ENCODE assay signal across 1 cellular context in the genomic region with DNA sequence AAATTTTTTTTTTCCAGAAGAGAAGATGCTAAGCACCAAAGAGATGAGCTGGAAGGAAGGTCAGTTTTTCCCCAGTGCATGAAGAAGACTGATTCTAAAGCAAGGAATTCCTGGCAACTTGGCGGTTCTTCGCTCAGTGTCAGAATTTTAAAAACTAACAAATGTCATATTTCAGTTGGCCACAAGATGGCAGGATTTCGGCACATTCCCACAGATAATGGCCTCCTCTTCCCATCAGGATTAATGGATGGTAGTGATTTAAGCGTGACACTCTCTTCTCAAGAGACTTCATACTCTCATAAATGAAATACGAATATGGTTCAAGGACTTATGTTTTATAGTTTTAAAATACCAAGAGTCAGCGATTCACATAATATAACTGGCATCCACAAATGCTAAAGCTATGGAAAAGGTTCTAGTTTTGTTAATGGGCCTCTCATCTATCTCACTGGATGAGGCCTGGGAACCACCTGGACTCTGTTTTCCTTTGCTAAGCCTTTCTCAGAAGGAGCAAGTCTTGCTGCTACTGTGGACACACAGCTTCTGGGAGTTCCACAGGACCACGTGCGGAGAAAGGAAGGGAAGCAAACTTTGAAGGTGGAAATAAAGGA.
TF ChIP-seq lines count a peak whose summit lies in the region.

No MANE protein-coding gene starts in this region.

TF ChIP-seq in HepG2, 621 proteins besides CTCF, POLR2A, EP300 and RAD21 (continued from another document):
- TF ChIP-seq, protein P1, sequence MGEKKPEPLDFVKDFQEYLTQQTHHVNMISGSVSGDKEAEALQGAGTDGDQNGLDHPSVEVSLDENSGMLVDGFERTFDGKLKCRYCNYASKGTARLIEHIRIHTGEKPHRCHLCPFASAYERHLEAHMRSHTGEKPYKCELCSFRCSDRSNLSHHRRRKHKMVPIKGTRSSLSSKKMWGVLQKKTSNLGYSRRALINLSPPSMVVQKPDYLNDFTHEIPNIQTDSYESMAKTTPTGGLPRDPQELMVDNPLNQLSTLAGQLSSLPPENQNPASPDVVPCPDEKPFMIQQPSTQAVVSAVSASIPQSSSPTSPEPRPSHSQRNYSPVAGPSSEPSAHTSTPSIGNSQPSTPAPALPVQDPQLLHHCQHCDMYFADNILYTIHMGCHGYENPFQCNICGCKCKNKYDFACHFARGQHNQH (CRISPR knock-in tag; IDR thresholded peaks at IDR 0.05), result no peak
- TF ChIP-seq SMC3 (IDR thresholded peaks at IDR 0.05; ENCODE audit: low read length) (peak; percentile 73), YY1 (IDR thresholded peaks at IDR 0.05; ENCODE audit: insufficient read depth, insufficient replicate concordance, low read depth, low read length) (peak; percentile 23), CBFB (CRISPR knock-in tag; IDR thresholded peaks at IDR 0.05) (no peak), KDM3A (CRISPR knock-in tag; IDR thresholded peaks at IDR 0.05; ENCODE audit: low read depth) (no peak)
